ENCODE assay signal across 8 cellular contexts in genomic region chr7:66654275-66655112, GRCh38. TPM values are rescaled to one million over a fixed set of nuclear protein-coding genes. Genes with fewer than 3 reads are reported as not detected.
DNase-seq lines count a peak whose midpoint lies in the region; ATAC-seq and TF ChIP-seq lines count a peak whose summit lies in the region.

No MANE protein-coding gene starts in this region.

- H3K36me3 Mint-ChIP-seq in Calu3 (ENCODE audit: insufficient read depth, unreplicated experiment) (peaks cover 29% of the 10 kb centered on the region), endothelial cell (ENCODE audit: low read depth, unreplicated experiment) (peaks cover 3% of the 10 kb centered on the region), mesothelial cell of epicardium (peaks cover 2% of the 10 kb centered on the region)

- CTCF ChIA-PET in Calu3 (lab: Charles Lee): no interaction called here

- peak overlapping the region; percentile 97 for H3K27ac ChIP-seq in HUES48 (ENCODE audit: low read depth, low read length)

- no TSS peak for BruUV-seq in Calu3 (replicated peaks; lab: Mats Ljungman, UMichigan)

- H3K9me3 Mint-ChIP-seq in Calu3 (ENCODE audit: low read depth, unreplicated experiment) (no peaks in the 10 kb centered on the region), endothelial cell (ENCODE audit: unreplicated experiment) (no peaks in the 10 kb centered on the region), mesothelial cell of epicardium (no peaks in the 10 kb centered on the region)

- DNase-seq in Calu3 (peak; percentile 95), NT2/D1 (ENCODE audit: low read depth, low spot score) (peak; percentile 99), endothelial cell (ENCODE audit: low spot score) (peak; percentile 96), mesothelial cell of epicardium (ENCODE audit: low spot score in 2 of 2, unreplicated experiment in 2 of 2) (peak; percentile 96 to 99)
- peak; percentile 97 for DNase-seq in activated CD8-positive, alpha-beta memory T cell treated with anti-CD3 and anti-CD28 coated beads, Interleukin-2, amount 50 U/mL, for 4 hours
- peak; percentile 91 to 93 for DNase-seq in stimulated activated CD8-positive, alpha-beta memory T cell treated with anti-CD3 and anti-CD28 coated beads, Interleukin-15, amount 100 ng/mL, for 4 hours (ENCODE audit: low read depth in 2 of 2)

- H3K4me3 ChIP-seq in HUES48 (ENCODE audit: low read depth, low read length) (peak overlapping the region; percentile 69), NT2/D1 (ENCODE audit: insufficient read length, low read depth) (peak overlapping the region; percentile 95)

- no peak for TF ChIP-seq CTCF in Calu3 (IDR thresholded peaks at IDR 0.05; ENCODE audit: unreplicated experiment)
- TF ChIP-seq CTCF in endothelial cell (IDR thresholded peaks at IDR 0.05; ENCODE audit: unreplicated experiment): no peak
- no peak for TF ChIP-seq CTCF in mesothelial cell of epicardium (IDR thresholded peaks at IDR 0.05; ENCODE audit: unreplicated experiment)

- H3K4me3 Mint-ChIP-seq in Calu3 (ENCODE audit: low read depth, unreplicated experiment) (peak overlapping the region; percentile 96), endothelial cell (ENCODE audit: unreplicated experiment) (peak overlapping the region; percentile 94), mesothelial cell of epicardium (peak overlapping the region; percentile 90)

- peaks cover 4% of the 10 kb centered on the region; the same call in 1 of the 2 replicates for H3K36me3 ChIP-seq in HUES48 (ENCODE audit: control insufficient read depth, insufficient read depth, low read length)
- peaks cover 15% of the 10 kb centered on the region for H3K36me3 ChIP-seq in NT2/D1 (ENCODE audit: insufficient read depth, insufficient read length, low read length)

- H3K4me1 Mint-ChIP-seq in Calu3 (ENCODE audit: low read depth, unreplicated experiment): peaks cover 8% of the 10 kb centered on the region
- H3K4me1 Mint-ChIP-seq in endothelial cell (ENCODE audit: unreplicated experiment): peaks cover 6% of the 10 kb centered on the region
- peaks cover 10% of the 10 kb centered on the region for H3K4me1 Mint-ChIP-seq in mesothelial cell of epicardium

- H3K9ac ChIP-seq in HUES48 (ENCODE audit: low read depth, low read length) (peak overlapping the region; percentile 63), NT2/D1 (ENCODE audit: insufficient read length, low read depth) (peak overlapping the region; percentile 90)

- H3K9me3 ChIP-seq in HUES48 (ENCODE audit: control insufficient read depth, insufficient read depth, low read length) (no peaks in the 10 kb centered on the region), NT2/D1 (ENCODE audit: insufficient read depth, low read length) (no peaks in the 10 kb centered on the region)

- H3K27me3 ChIP-seq in HUES48 (ENCODE audit: control insufficient read depth, insufficient read depth, low read length) (no peaks in the 10 kb centered on the region), NT2/D1 (ENCODE audit: insufficient read depth, insufficient read length) (no peaks in the 10 kb centered on the region)

- ATAC-seq in GM21423 (IDR thresholded peaks at IDR 0.05; ENCODE audit: unreplicated experiment): peak; percentile 90

- H3K27me3 Mint-ChIP-seq in Calu3 (ENCODE audit: unreplicated experiment) (no peaks in the 10 kb centered on the region), endothelial cell (ENCODE audit: unreplicated experiment) (peaks cover 19% of the 10 kb centered on the region), mesothelial cell of epicardium (ENCODE audit: low read depth) (no peaks in the 10 kb centered on the region)

- intact Hi-C loops in Calu3 (cut with micrococcal nuclease; ENCODE audit: unreplicated experiment): no loop called here

- H3K4me1 ChIP-seq in HUES48 (ENCODE audit: control insufficient read depth, insufficient read depth, low read length) (no peaks in the 10 kb centered on the region), NT2/D1 (ENCODE audit: insufficient read depth, insufficient read length) (no peaks in the 10 kb centered on the region)

- H3K27ac Mint-ChIP-seq in Calu3 (ENCODE audit: unreplicated experiment) (peak overlapping the region; percentile 98), endothelial cell (ENCODE audit: unreplicated experiment) (peak overlapping the region; percentile 97), mesothelial cell of epicardium (peak overlapping the region; percentile 99)

RNA-seq across cellular contexts. Expression of gene KCTD7, which starts 25.8 kb away (rescaled TPM):
- total RNA-seq in Calu3 (2022) (4.3 and 5.5 TPM in 2 replicates), endothelial cell (ENCODE audit: unreplicated experiment) (14.6 TPM), mesothelial cell of epicardium (14.3 to 15.9 TPM (median 15.2 TPM) in 3 replicates)

Comparison
In these comparisons a context has a peak if more than half of its experiments do, and no peak if none do; other contexts are left out.
1. Peak in every context shown above with its lines: DNase-seq, ATAC-seq, H3K4me3 ChIP-seq and H3K27ac ChIP-seq.